22 cellular contexts compared by ENCODE assay signal in the genomic region with DNA sequence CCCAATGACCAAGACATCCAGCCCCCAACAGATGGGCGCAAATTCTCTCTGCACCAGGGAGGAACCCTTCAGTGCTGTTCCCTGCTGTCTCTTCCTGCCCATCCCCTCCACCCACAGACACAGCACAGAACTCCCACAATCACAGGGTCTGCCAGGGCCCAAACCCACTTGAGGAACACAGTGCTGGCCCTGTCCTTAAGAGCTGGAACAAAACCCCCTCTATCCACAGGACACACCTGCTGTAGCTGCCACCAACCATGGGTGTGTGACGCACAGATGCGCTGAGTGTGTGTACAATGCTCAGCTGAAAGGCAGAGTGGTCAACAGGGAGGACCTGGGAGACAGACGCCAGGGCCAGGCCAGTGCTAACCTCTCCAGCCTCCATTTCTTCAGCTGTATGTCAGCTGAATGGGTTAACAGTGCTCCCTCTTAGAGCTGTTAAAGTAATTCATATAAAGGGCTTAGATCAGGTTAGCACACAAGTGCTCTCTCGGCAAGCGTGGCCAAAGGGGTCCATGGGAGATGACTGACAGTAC.
DNase-seq lines count a peak whose midpoint lies in the region; ATAC-seq lines count a peak whose summit lies in the region.
"Had no signal": no experiment of that assay in that cellular context is flagged by ENCODE, and none has a peak within 500 bp of the region (broad histone marks: within the 10 kb centered on the region; RNA-seq: fewer than 3 reads in every experiment).

No MANE protein-coding gene starts in this region.

- H3K4me1 Mint-ChIP-seq in activated T-cell treated with anti-CD3 and anti-CD28 coated beads, Interleukin-2, amount 50 U/mL, for 24 hours (ENCODE audit: low read depth) = peaks cover 14% of the 10 kb centered on the region
- peaks cover 27% of the 10 kb centered on the region for H3K4me1 Mint-ChIP-seq in stimulated activated naive CD8-positive, alpha-beta T cell treated with anti-CD3 and anti-CD28 coated beads, Interleukin-15, amount 100 ng/mL, for 72 hours

- no peaks in the 10 kb centered on the region for H3K27me3 Mint-ChIP-seq in activated T-cell treated with anti-CD3 and anti-CD28 coated beads, Interleukin-2, amount 50 U/mL, for 24 hours
- H3K27me3 Mint-ChIP-seq in stimulated activated naive CD8-positive, alpha-beta T cell treated with anti-CD3 and anti-CD28 coated beads, Interleukin-15, amount 100 ng/mL, for 72 hours = no peaks in the 10 kb centered on the region
- H3K27me3 Mint-ChIP-seq: B cell had no signal

- DNase-seq in activated T-cell treated with anti-CD3 and anti-CD28 coated beads, Interleukin-2, amount 50 U/mL, for 24 hours = no peak
- no peak for DNase-seq in activated T-cell treated with anti-CD3 and anti-CD28 coated beads, Interleukin-2, amount 50 U/mL, for 1 hour
- no peak for DNase-seq in stimulated activated naive CD8-positive, alpha-beta T cell treated with anti-CD3 and anti-CD28 coated beads, Interleukin-15, amount 100 ng/mL, for 72 hours
- no peak for DNase-seq in stimulated activated naive CD8-positive, alpha-beta T cell treated with anti-CD3 and anti-CD28 coated beads, Interleukin-15, Interleukin-2, amounts not matched to agents 100 U/mL and 50 U/mL, for 24 hours
- DNase-seq in stimulated activated CD8-positive, alpha-beta memory T cell treated with anti-CD3 and anti-CD28 coated beads, Interleukin-4, amount 100 ng/mL, for 48 hours = peak; percentile 12
- no peak for DNase-seq in GOT3 (lab: John Stamatoyannopoulos, UW)
- DNase-seq: Caco-2; CD8-positive, alpha-beta T cell; Karpas-422; NCI-H1092; NCI-H1417 treated with DMSO at 0.1 percent for 48 hours; NCI-H1694 treated with DMSO at 0.1 percent for 48 hours; NCI-H2081; NCI-H226; NCI-H510A; NCI-H69; RPMI8226; SIG-M5 had no signal

- H3K27ac Mint-ChIP-seq in activated T-cell treated with anti-CD3 and anti-CD28 coated beads, Interleukin-2, amount 50 U/mL, for 24 hours = peak overlapping the region; percentile 22
- H3K27ac Mint-ChIP-seq in stimulated activated naive CD8-positive, alpha-beta T cell treated with anti-CD3 and anti-CD28 coated beads, Interleukin-15, amount 100 ng/mL, for 72 hours = peak overlapping the region; percentile 52 to 74
- H3K27ac Mint-ChIP-seq: B cell; CD8-positive, alpha-beta T cell had no signal

- no peaks in the 10 kb centered on the region for H3K9me3 Mint-ChIP-seq in activated T-cell treated with anti-CD3 and anti-CD28 coated beads, Interleukin-2, amount 50 U/mL, for 24 hours
- no peaks in the 10 kb centered on the region for H3K9me3 Mint-ChIP-seq in stimulated activated naive CD8-positive, alpha-beta T cell treated with anti-CD3 and anti-CD28 coated beads, Interleukin-15, amount 100 ng/mL, for 72 hours
- H3K9me3 Mint-ChIP-seq: CD8-positive, alpha-beta T cell had no signal

- H3K36me3 Mint-ChIP-seq in activated T-cell treated with anti-CD3 and anti-CD28 coated beads, Interleukin-2, amount 50 U/mL, for 24 hours (ENCODE audit: low read depth) = peaks cover 78% of the 10 kb centered on the region

- no peak for ATAC-seq in stimulated activated naive CD8-positive, alpha-beta T cell treated with anti-CD3 and anti-CD28 coated beads, Interleukin-15, amount 100 ng/mL, for 72 hours
- ATAC-seq in stimulated activated naive CD8-positive, alpha-beta T cell treated with anti-CD3 and anti-CD28 coated beads, Interleukin-15, Interleukin-2, amounts not matched to agents 100 U/mL and 50 U/mL, for 24 hours = no peak
- no peak for ATAC-seq in GM18867 (IDR thresholded peaks at IDR 0.05; ENCODE audit: unreplicated experiment)
- ATAC-seq: CD8-positive, alpha-beta T cell; GM12878; HCT116 had no signal

- H3K4me3 Mint-ChIP-seq in activated T-cell treated with anti-CD3 and anti-CD28 coated beads, Interleukin-2, amount 50 U/mL, for 24 hours = no peak overlapping the region
- H3K4me3 Mint-ChIP-seq in stimulated activated naive CD8-positive, alpha-beta T cell treated with anti-CD3 and anti-CD28 coated beads, Interleukin-15, amount 100 ng/mL, for 72 hours = no peak overlapping the region
- H3K4me3 Mint-ChIP-seq: B cell; CD8-positive, alpha-beta T cell had no signal
